Comparison of ENCODE assay signal across 1 cellular context in genomic region chr19:39212377-39212742, GRCh38.
TF ChIP-seq lines count a peak whose summit lies in the region.

No MANE protein-coding gene starts in this region.

TF ChIP-seq in IMR-90, 13 proteins besides CTCF, POLR2A, EP300 and RAD21:
- peak; percentile 22; the same call in 1 of the 2 replicates for TF ChIP-seq SMC3 (IDR thresholded peaks at IDR 0.05; ENCODE audit: low read depth, low read length)
- TF ChIP-seq RFX5 (IDR thresholded peaks at IDR 0.05; ENCODE audit: low read depth, low read length) = no peak
TF ChIP-seq in IMR-90: peak in this region for 1.
